Comparison of ENCODE assay signal across 9 cellular contexts in genomic region chr15:76139368-76140068, GRCh38.
A peak's percentile ranks its signal among the peaks of the same experiment; 100 is the strongest.
DNase-seq lines count a peak whose midpoint lies in the region; ATAC-seq and TF ChIP-seq lines count a peak whose summit lies in the region.
"Had no signal": no experiment of that assay in that cellular context is flagged by ENCODE, and none has a peak within 500 bp of the region (broad histone marks: within the 10 kb centered on the region; RNA-seq: fewer than 3 reads in every experiment).

No MANE protein-coding gene starts in this region.

- H3K27ac ChIP-seq in OCI-LY3 (ENCODE audit: low read length) (no peak overlapping the region), fibroblast of lung (ENCODE audit: insufficient read depth, low read length) (no peak overlapping the region)

- H3K27ac Mint-ChIP-seq in natural killer cell treated with Interleukin-12 subunit alpha and Interleukin-12 subunit beta and Interleukin-15 and Interleukin-18, amount 100 ng/mL, for 72 hours = no peak overlapping the region
- H3K27ac Mint-ChIP-seq: stimulated activated naive CD8-positive, alpha-beta T cell treated with anti-CD3 and anti-CD28 coated beads, Interleukin-15, Interleukin-2, amounts not matched to agents 100 ng/mL and 50 ng/mL, for 24 hours had no signal

- H4K20me1 ChIP-seq in OCI-LY3 (ENCODE audit: insufficient read depth, low read length) (no peaks in the 10 kb centered on the region), fibroblast of lung (ENCODE audit: control insufficient read depth, extremely low read depth, insufficient read depth, low read length) (no peaks in the 10 kb centered on the region)

- H3K4me2 ChIP-seq in OCI-LY3 (ENCODE audit: low read length) (peak overlapping the region; percentile 81), fibroblast of lung (ENCODE audit: extremely low read depth, insufficient read depth, low read length) (no peak overlapping the region)

- peaks cover 32% of the 10 kb centered on the region for H3K27me3 ChIP-seq in OCI-LY3 (ENCODE audit: low read depth, low read length)
- peaks cover 12% of the 10 kb centered on the region for H3K27me3 ChIP-seq in fibroblast of lung (ENCODE audit: control insufficient read depth, insufficient read depth, low read length)

- H3K79me2 ChIP-seq in OCI-LY3 (ENCODE audit: low read length) = no peaks in the 10 kb centered on the region
- no peaks in the 10 kb centered on the region for H3K79me2 ChIP-seq in fibroblast of lung (ENCODE audit: control insufficient read depth, insufficient read depth, low read length)

- no peaks in the 10 kb centered on the region for H3K9me3 Mint-ChIP-seq in natural killer cell treated with Interleukin-12 subunit alpha and Interleukin-12 subunit beta and Interleukin-15 and Interleukin-18, amount 100 ng/mL, for 72 hours

- peaks cover 0 to 6% of the 10 kb centered on the region in 2 donors for H3K4me1 Mint-ChIP-seq in natural killer cell treated with Interleukin-12 subunit alpha and Interleukin-12 subunit beta and Interleukin-15 and Interleukin-18, amount 100 ng/mL, for 72 hours (ENCODE audit: low read depth in 2 of 2)

- ATAC-seq in HG03571 (IDR thresholded peaks at IDR 0.05; ENCODE audit: unreplicated experiment) = peak; percentile 77
- ATAC-seq in natural killer cell treated with Interleukin-12 subunit alpha and Interleukin-12 subunit beta and Interleukin-15 and Interleukin-18, amount 100 ng/mL, for 72 hours = peak; percentile 77

- DNase-seq in NCI-H1436 (lab: John Stamatoyannopoulos, UW) (peak; percentile 53), NCI-H1436 treated with DMSO at 0.1 percent for 48 hours (lab: John Stamatoyannopoulos, UW) (no peak), activated T-cell treated with anti-CD3 and anti-CD28 coated beads for 48 hours (ENCODE audit: low read depth) (peak; percentile 64), fibroblast of lung (ENCODE audit: low read depth in 2 of 2) (peak; percentile 49 to 75)
- DNase-seq in natural killer cell treated with Interleukin-12 subunit alpha and Interleukin-12 subunit beta and Interleukin-15 and Interleukin-18, amount 100 ng/mL, for 72 hours (ENCODE audit: low spot score) = peak; percentile 65
- peak; percentile 45 for DNase-seq in stimulated activated naive CD4-positive, alpha-beta T cell treated with Interleukin-2 at 50 U/mL for 16 hours (lab: John Stamatoyannopoulos, UW)

- H3K4me1 ChIP-seq in OCI-LY3 (ENCODE audit: low read length) (peaks cover 52% of the 10 kb centered on the region), fibroblast of lung (ENCODE audit: control insufficient read depth, extremely low read depth, insufficient read depth, low read length) (no peaks in the 10 kb centered on the region)

- H3K4me3 ChIP-seq in OCI-LY3 (ENCODE audit: low read length) = peak overlapping the region; percentile 48
- H3K4me3 ChIP-seq in fibroblast of lung (replicated peaks in 1 of 4; ENCODE audit: control extremely low read depth in 1 of 4, insufficient read depth in 1 of 4, low read depth in 3 of 4, low read length in 4 of 4) = no peak overlapping the region

- H3K36me3 Mint-ChIP-seq in natural killer cell treated with Interleukin-12 subunit alpha and Interleukin-12 subunit beta and Interleukin-15 and Interleukin-18, amount 100 ng/mL, for 72 hours = no peaks in the 10 kb centered on the region

- H2AFZ ChIP-seq in OCI-LY3 (ENCODE audit: low read depth, low read length) (peak overlapping the region; percentile 47), fibroblast of lung (ENCODE audit: low read length) (no peak overlapping the region)

- peaks cover 22 to 39% of the 10 kb centered on the region in 2 donors for H3K27me3 Mint-ChIP-seq in natural killer cell treated with Interleukin-12 subunit alpha and Interleukin-12 subunit beta and Interleukin-15 and Interleukin-18, amount 100 ng/mL, for 72 hours

- H3K4me3 Mint-ChIP-seq in natural killer cell treated with Interleukin-12 subunit alpha and Interleukin-12 subunit beta and Interleukin-15 and Interleukin-18, amount 100 ng/mL, for 72 hours = no peak overlapping the region
- H3K4me3 Mint-ChIP-seq: stimulated activated naive CD8-positive, alpha-beta T cell treated with anti-CD3 and anti-CD28 coated beads, Interleukin-15, Interleukin-2, amounts not matched to agents 100 ng/mL and 50 ng/mL, for 24 hours had no signal

- peak overlapping the region; percentile 33; the same call in 1 of the 2 replicates for H3K9ac ChIP-seq in OCI-LY3 (ENCODE audit: low read length)
- no peak overlapping the region for H3K9ac ChIP-seq in fibroblast of lung (ENCODE audit: insufficient read depth, low read length)

- TF ChIP-seq CTCF in OCI-LY3 (IDR thresholded peaks at IDR 0.05; ENCODE audit: low read depth, low read length) (peak; percentile 99), fibroblast of lung (conservative IDR thresholded peaks at IDR 0.05 in 1 of 2, IDR thresholded peaks at IDR 0.05 in 1 of 2; ENCODE audit: low read depth in 1 of 2, low read length in 2 of 2) (peak; percentile 85 to 98)

- H3K36me3 ChIP-seq in OCI-LY3 (replicated peaks; ENCODE audit: low read depth, low read length) = peaks cover 5% of the 10 kb centered on the region
- H3K36me3 ChIP-seq in fibroblast of lung (ENCODE audit: control insufficient read depth, insufficient read depth, low read length) = no peaks in the 10 kb centered on the region

- H3K9me3 ChIP-seq in OCI-LY3 (ENCODE audit: insufficient read depth, low read length) = peaks cover 5% of the 10 kb centered on the region; the same call in 1 of the 2 replicates
- H3K9me3 ChIP-seq in fibroblast of lung (ENCODE audit: control insufficient read depth, insufficient read depth, low read depth, low read length) = no peaks in the 10 kb centered on the region
